In genomic region chr10:45514283-45515270, GRCh38 we compare ENCODE assay signal across 13 cellular contexts.
DNase-seq lines count a peak whose midpoint lies in the region; ATAC-seq lines count a peak whose summit lies in the region.
"Had no signal": no experiment of that assay in that cellular context is flagged by ENCODE, and none has a peak within 500 bp of the region (broad histone marks: within the 10 kb centered on the region; RNA-seq: fewer than 3 reads in every experiment).

No MANE protein-coding gene starts in this region.

- DNase-seq in DMS 273 treated with DMSO at 0.1 percent for 48 hours (lab: John Stamatoyannopoulos, UW) (peak; percentile 20), NCI-H510A (lab: John Stamatoyannopoulos, UW) (peak; percentile 64), nucleus accumbens (lab: John Stamatoyannopoulos, UW) (peak in 51 of 56 donors; percentile 2 to 72 (median 41)), NCI-H2227 (lab: John Stamatoyannopoulos, UW; ENCODE audit: unreplicated experiment) (no peak), Right ventricle myocardium inferior (ENCODE audit: missing footprints) (no peak)
- no peak for DNase-seq in activated CD4-positive, alpha-beta T cell treated with anti-CD3 and anti-CD28 coated beads, Interleukin-2, amount 10 ng/mL, durations not matched to agents 24 days and 14 days
- DNase-seq: Calu3, MV-4-11 had no signal

- no peak overlapping the region for H3K27ac Mint-ChIP-seq in activated CD4-positive, alpha-beta T cell treated with anti-CD3 and anti-CD28 coated beads, Interleukin-2, amount 10 ng/mL, durations not matched to agents 24 days and 14 days

- no peaks in the 10 kb centered on the region for H3K36me3 ChIP-seq in endocrine pancreas (ENCODE audit: control insufficient read depth, insufficient read depth, low read length)
- H3K36me3 ChIP-seq: breast epithelium, heart left ventricle, tibial nerve had no signal

- no peaks in the 10 kb centered on the region for H3K9me3 ChIP-seq in endocrine pancreas (ENCODE audit: control insufficient read depth, low read length)
- H3K9me3 ChIP-seq: breast epithelium, heart left ventricle, tibial nerve had no signal

- no peaks in the 10 kb centered on the region for H3K27me3 Mint-ChIP-seq in activated CD4-positive, alpha-beta T cell treated with anti-CD3 and anti-CD28 coated beads, Interleukin-2, amount 10 ng/mL, durations not matched to agents 24 days and 14 days

- intact Hi-C loops in activated CD4-positive, alpha-beta T cell treated with anti-CD3 and anti-CD28 coated beads, Interleukin-2, amount 10 ng/mL, durations not matched to agents 24 days and 14 days (cut with micrococcal nuclease) = no loop called here
- intact Hi-C loops in Right ventricle myocardium inferior (cut with DNase I) = no loop called here

- no peaks in the 10 kb centered on the region for H3K4me1 ChIP-seq in endocrine pancreas (ENCODE audit: control insufficient read depth, insufficient read depth, low read length)

- H3K36me3 Mint-ChIP-seq in activated CD4-positive, alpha-beta T cell treated with anti-CD3 and anti-CD28 coated beads, Interleukin-2, amount 10 ng/mL, durations not matched to agents 24 days and 14 days (ENCODE audit: low read depth) = no peaks in the 10 kb centered on the region

- H3K9ac ChIP-seq in endocrine pancreas (ENCODE audit: control insufficient read depth, insufficient read depth, low read length) = peak overlapping the region; percentile 36

- no peak overlapping the region for H3K4me3 Mint-ChIP-seq in activated CD4-positive, alpha-beta T cell treated with anti-CD3 and anti-CD28 coated beads, Interleukin-2, amount 10 ng/mL, durations not matched to agents 24 days and 14 days

- H3K4me1 Mint-ChIP-seq in activated CD4-positive, alpha-beta T cell treated with anti-CD3 and anti-CD28 coated beads, Interleukin-2, amount 10 ng/mL, durations not matched to agents 24 days and 14 days = no peaks in the 10 kb centered on the region

- no peaks in the 10 kb centered on the region for H3K9me3 Mint-ChIP-seq in activated CD4-positive, alpha-beta T cell treated with anti-CD3 and anti-CD28 coated beads, Interleukin-2, amount 10 ng/mL, durations not matched to agents 24 days and 14 days

- no peak for ATAC-seq in activated CD4-positive, CD25-positive, alpha-beta regulatory T cell treated with anti-CD3 and anti-CD28 coated beads, Interleukin-2, amount 50 U/mL, for 24 hours
- no peak for ATAC-seq in Right ventricle myocardium inferior
- ATAC-seq: heart left ventricle had no signal

- H3K27me3 ChIP-seq in endocrine pancreas (ENCODE audit: control insufficient read depth, insufficient read depth, low read length) = no peaks in the 10 kb centered on the region
- H3K27me3 ChIP-seq: breast epithelium, heart left ventricle, tibial nerve had no signal

- peak overlapping the region; percentile 81 for H3K4me3 ChIP-seq in endocrine pancreas (ENCODE audit: control insufficient read depth, insufficient read depth, low read length)
- H3K4me3 ChIP-seq: breast epithelium, heart left ventricle, tibial nerve had no signal

Comparison
In these comparisons a context has a peak if more than half of its experiments do, and no peak if none do; other contexts are left out.
1. DNase-seq: peak in DMS 273 treated with DMSO at 0.1 percent for 48 hours (single experiment), NCI-H510A (single experiment) and nucleus accumbens (51 of 56); none in activated CD4-positive, alpha-beta T cell treated with anti-CD3 and anti-CD28 coated beads, Interleukin-2, amount 10 ng/mL, durations not matched to agents 24 days and 14 days (single experiment), NCI-H2227 (single experiment) and Right ventricle myocardium inferior (single experiment).